8 cellular contexts compared by ENCODE assay signal in the genomic region with DNA sequence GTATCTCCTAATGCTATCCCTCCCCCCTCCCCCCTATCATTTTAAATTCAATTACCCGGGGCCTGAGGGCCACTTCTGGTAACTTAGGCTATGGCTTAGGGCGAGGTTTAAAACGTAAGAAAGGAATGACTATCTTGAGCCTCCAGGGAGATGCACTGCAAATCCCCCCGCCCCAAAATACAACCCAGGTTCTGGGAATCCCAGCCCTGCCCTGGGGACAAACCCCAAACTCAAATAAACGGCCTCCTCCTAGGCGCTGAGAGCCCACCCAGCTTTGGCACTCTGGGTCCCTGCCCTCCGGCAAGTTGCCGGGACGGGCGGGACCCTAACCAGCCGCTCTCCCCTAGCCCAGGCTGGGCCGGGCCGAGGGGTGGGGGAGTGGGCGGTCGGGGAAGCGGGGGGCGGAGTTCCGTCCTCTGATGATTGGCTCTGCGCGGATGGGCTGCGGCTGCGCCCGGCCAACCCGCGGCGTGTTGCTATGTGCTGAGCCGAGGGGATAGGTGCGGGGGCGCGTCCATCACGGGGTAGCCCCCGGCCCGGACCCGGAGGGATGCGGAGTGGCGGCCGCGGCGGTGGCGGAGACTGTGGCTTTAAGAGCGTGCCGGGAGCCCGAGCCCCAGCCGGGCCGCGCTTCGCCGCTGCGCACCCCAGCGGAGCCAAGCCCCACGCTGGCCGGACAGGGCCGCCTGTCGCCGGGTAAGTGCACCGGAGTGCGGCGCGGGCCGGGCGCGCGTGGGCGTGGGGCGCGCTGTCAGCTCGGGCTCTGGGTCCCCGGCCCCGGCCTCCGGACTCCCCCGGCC. TPM values are rescaled to one million over a fixed set of nuclear protein-coding genes. Genes with fewer than 3 reads are reported as not detected.
DNase-seq lines count a peak whose midpoint lies in the region; ATAC-seq and TF ChIP-seq lines count a peak whose summit lies in the region.

A gene with protein sequence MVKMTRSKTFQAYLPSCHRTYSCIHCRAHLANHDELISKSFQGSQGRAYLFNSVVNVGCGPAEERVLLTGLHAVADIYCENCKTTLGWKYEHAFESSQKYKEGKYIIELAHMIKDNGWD (plus strand): TSS at position 527 of the 800 bp plus-strand sequence. CDS start 21,755 bp downstream, outside the sequence.

- H3F3A ChIP-seq in GM23338 (replicated peaks; ENCODE audit: low read depth), result peaks cover 8% of the 10 kb centered on the region; the same call in 1 of the 2 replicates

- H3K27ac ChIP-seq in GM23338 (ENCODE audit: low read depth) (no peak within 1 kb of the TSS), fibroblast of lung (ENCODE audit: insufficient read depth, low read length) (no peak within 1 kb of the TSS)

- H4K20me1 ChIP-seq in GM23338 (replicated peaks; ENCODE audit: insufficient read depth) (no peaks in the 10 kb centered on the region; the same call in 1 of the 2 replicates), fibroblast of lung (ENCODE audit: control insufficient read depth, extremely low read depth, insufficient read depth, low read length) (no peaks in the 10 kb centered on the region)

- H3K36me3 Mint-ChIP-seq in GM23338 (ENCODE audit: low read depth), result no peaks in the 10 kb centered on the region
- no peaks in the 10 kb centered on the region for H3K36me3 Mint-ChIP-seq in activated T-helper 17 cell treated with anti-CD3 and anti-CD28 coated beads, Interleukin-2, amount 50 U/mL, for 72 hours (ENCODE audit: low read depth)
- H3K36me3 Mint-ChIP-seq in naive B cell, result no peaks in the 10 kb centered on the region

- H3K9me2 ChIP-seq in GM23338 (ENCODE audit: insufficient read depth), result no peaks in the 10 kb centered on the region

- H3K4me1 Mint-ChIP-seq in GM23338, result peaks cover 35% of the 10 kb centered on the region
- peaks cover 33% of the 10 kb centered on the region for H3K4me1 Mint-ChIP-seq in activated T-helper 17 cell treated with anti-CD3 and anti-CD28 coated beads, Interleukin-2, amount 50 U/mL, for 72 hours
- peaks cover 57 to 72% (median 66%) of the 10 kb centered on the region in 3 donors for H3K4me1 Mint-ChIP-seq in naive B cell

- H3K27me3 ChIP-seq in GM23338 (ENCODE audit: insufficient read depth) (peaks cover 25% of the 10 kb centered on the region), fibroblast of lung (ENCODE audit: control insufficient read depth, insufficient read depth, low read length) (peaks cover 9% of the 10 kb centered on the region)

- H3K4me3 Mint-ChIP-seq in GM23338 (peak within 1 kb of the TSS; percentile 82), naive B cell (peak within 1 kb of the TSS; percentile 89 to 98 (median 95))
- H3K4me3 Mint-ChIP-seq in activated T-helper 17 cell treated with anti-CD3 and anti-CD28 coated beads, Interleukin-2, amount 50 U/mL, for 72 hours, result peak within 1 kb of the TSS; percentile 90

- peak; percentile 92 for ATAC-seq in GM23338
- ATAC-seq in activated T-helper 17 cell treated with anti-CD3 and anti-CD28 coated beads, Interleukin-2, amount 50 U/mL, for 72 hours (replicated peaks), result peak; percentile 93
- peak; percentile 93 for ATAC-seq in naive B cell (ENCODE audit: low read depth in 2 of 2)

- peaks cover 23% of the 10 kb centered on the region for H3K4me1 ChIP-seq in GM23338 (ENCODE audit: insufficient read depth)
- peaks cover 6% of the 10 kb centered on the region for H3K4me1 ChIP-seq in fibroblast of lung (ENCODE audit: control insufficient read depth, extremely low read depth, insufficient read depth, low read length)

- H3K9me3 Mint-ChIP-seq in GM23338, result no peaks in the 10 kb centered on the region
- no peaks in the 10 kb centered on the region for H3K9me3 Mint-ChIP-seq in activated T-helper 17 cell treated with anti-CD3 and anti-CD28 coated beads, Interleukin-2, amount 50 U/mL, for 72 hours
- H3K9me3 Mint-ChIP-seq in naive B cell, result no peaks in the 10 kb centered on the region

- H2AFZ ChIP-seq in GM23338 (peak within 1 kb of the TSS; percentile 97), fibroblast of lung (ENCODE audit: low read length) (peak within 1 kb of the TSS; percentile 45)

- H3K79me2 ChIP-seq in GM23338 (replicated peaks; ENCODE audit: insufficient read depth) (no peaks in the 10 kb centered on the region), fibroblast of lung (ENCODE audit: control insufficient read depth, insufficient read depth, low read length) (no peaks in the 10 kb centered on the region)

- peak within 1 kb of the TSS; percentile 60 for H3K9ac ChIP-seq in fibroblast of lung (ENCODE audit: insufficient read depth, low read length)

- peak; percentile 44 for DNase-seq in DMS53 treated with DMSO at 0.1 percent for 48 hours (lab: John Stamatoyannopoulos, UW; ENCODE audit: unreplicated experiment)
- DNase-seq in GM23338 (ENCODE audit: low spot score), result peak; percentile 98
- peak; percentile 88 for DNase-seq in LoVo (ENCODE audit: low spot score)
- peak; percentile 91 for DNase-seq in RPMI8226
- DNase-seq in fibroblast of lung (ENCODE audit: low read depth in 2 of 2), result peak; percentile 94 to 97
- peak; percentile 92 for DNase-seq in naive B cell
- peak; percentile 79 to 80 for DNase-seq in stimulated activated CD8-positive, alpha-beta memory T cell treated with anti-CD3 and anti-CD28 coated beads, Interleukin-7, amount 100 ng/mL, for 48 hours (ENCODE audit: extremely low read depth in 1 of 2, low read depth in 1 of 2)

- H3K27me3 Mint-ChIP-seq in GM23338 (ENCODE audit: insufficient read depth, low read depth, poor library complexity), result peaks cover 10% of the 10 kb centered on the region
- H3K27me3 Mint-ChIP-seq in activated T-helper 17 cell treated with anti-CD3 and anti-CD28 coated beads, Interleukin-2, amount 50 U/mL, for 72 hours, result no peaks in the 10 kb centered on the region
- H3K27me3 Mint-ChIP-seq in naive B cell, result no peaks in the 10 kb centered on the region

- H3K4me2 ChIP-seq in GM23338, result peak within 1 kb of the TSS; percentile 91
- peak within 1 kb of the TSS; percentile 77 for H3K4me2 ChIP-seq in fibroblast of lung (ENCODE audit: extremely low read depth, insufficient read depth, low read length)

- H3K27ac Mint-ChIP-seq in GM23338 (no peak within 1 kb of the TSS), naive B cell (peak within 1 kb of the TSS; percentile 77 to 96 (median 90))
- H3K27ac Mint-ChIP-seq in activated T-helper 17 cell treated with anti-CD3 and anti-CD28 coated beads, Interleukin-2, amount 50 U/mL, for 72 hours, result peak within 1 kb of the TSS; percentile 82

- no peaks in the 10 kb centered on the region for H3K9me3 ChIP-seq in fibroblast of lung (ENCODE audit: control insufficient read depth, insufficient read depth, low read depth, low read length)

- no peak for TF ChIP-seq CTCF in GM23338 (conservative IDR thresholded peaks at IDR 0.05; ENCODE audit: low read depth in 2 of 2)
- TF ChIP-seq CTCF in fibroblast of lung (conservative IDR thresholded peaks at IDR 0.05 in 1 of 2, IDR thresholded peaks at IDR 0.05 in 1 of 2; ENCODE audit: low read depth in 1 of 2, low read length in 2 of 2), result no peak

- H3K4me3 ChIP-seq in GM23338, result peak within 1 kb of the TSS; percentile 83
- peak within 1 kb of the TSS; percentile 55 to 85 (median 62) for H3K4me3 ChIP-seq in fibroblast of lung (replicated peaks in 1 of 4; ENCODE audit: control extremely low read depth in 1 of 4, insufficient read depth in 1 of 4, low read depth in 3 of 4, low read length in 4 of 4)

- H3K36me3 ChIP-seq in GM23338 (ENCODE audit: insufficient read depth) (no peaks in the 10 kb centered on the region), fibroblast of lung (ENCODE audit: control insufficient read depth, insufficient read depth, low read length) (no peaks in the 10 kb centered on the region)

TF ChIP-seq in GM23338, 12 proteins besides CTCF, POLR2A, EP300 and RAD21:
- TF ChIP-seq STAT1 (IDR thresholded peaks at IDR 0.05; ENCODE audit: unreplicated experiment), result no peak
- TF ChIP-seq, protein P1, sequence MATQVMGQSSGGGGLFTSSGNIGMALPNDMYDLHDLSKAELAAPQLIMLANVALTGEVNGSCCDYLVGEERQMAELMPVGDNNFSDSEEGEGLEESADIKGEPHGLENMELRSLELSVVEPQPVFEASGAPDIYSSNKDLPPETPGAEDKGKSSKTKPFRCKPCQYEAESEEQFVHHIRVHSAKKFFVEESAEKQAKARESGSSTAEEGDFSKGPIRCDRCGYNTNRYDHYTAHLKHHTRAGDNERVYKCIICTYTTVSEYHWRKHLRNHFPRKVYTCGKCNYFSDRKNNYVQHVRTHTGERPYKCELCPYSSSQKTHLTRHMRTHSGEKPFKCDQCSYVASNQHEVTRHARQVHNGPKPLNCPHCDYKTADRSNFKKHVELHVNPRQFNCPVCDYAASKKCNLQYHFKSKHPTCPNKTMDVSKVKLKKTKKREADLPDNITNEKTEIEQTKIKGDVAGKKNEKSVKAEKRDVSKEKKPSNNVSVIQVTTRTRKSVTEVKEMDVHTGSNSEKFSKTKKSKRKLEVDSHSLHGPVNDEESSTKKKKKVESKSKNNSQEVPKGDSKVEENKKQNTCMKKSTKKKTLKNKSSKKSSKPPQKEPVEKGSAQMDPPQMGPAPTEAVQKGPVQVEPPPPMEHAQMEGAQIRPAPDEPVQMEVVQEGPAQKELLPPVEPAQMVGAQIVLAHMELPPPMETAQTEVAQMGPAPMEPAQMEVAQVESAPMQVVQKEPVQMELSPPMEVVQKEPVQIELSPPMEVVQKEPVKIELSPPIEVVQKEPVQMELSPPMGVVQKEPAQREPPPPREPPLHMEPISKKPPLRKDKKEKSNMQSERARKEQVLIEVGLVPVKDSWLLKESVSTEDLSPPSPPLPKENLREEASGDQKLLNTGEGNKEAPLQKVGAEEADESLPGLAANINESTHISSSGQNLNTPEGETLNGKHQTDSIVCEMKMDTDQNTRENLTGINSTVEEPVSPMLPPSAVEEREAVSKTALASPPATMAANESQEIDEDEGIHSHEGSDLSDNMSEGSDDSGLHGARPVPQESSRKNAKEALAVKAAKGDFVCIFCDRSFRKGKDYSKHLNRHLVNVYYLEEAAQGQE (IDR thresholded peaks at IDR 0.05; ENCODE audit: unreplicated experiment), result no peak
- no peak for TF ChIP-seq ZNF331 (CRISPR knock-in tag; IDR thresholded peaks at IDR 0.05; ENCODE audit: low read depth)
- no peak for TF ChIP-seq EZH2phosphoT487 (IDR thresholded peaks at IDR 0.05; ENCODE audit: unreplicated experiment)
- TF ChIP-seq EZH2 (IDR thresholded peaks at IDR 0.05; ENCODE audit: low read depth, unreplicated experiment), result no peak
- peak; percentile 29; the same call in 1 of the 2 replicates for TF ChIP-seq POLR2AphosphoS5 (IDR thresholded peaks at IDR 0.05; ENCODE audit: low read depth)
- TF ChIP-seq JUNB (IDR thresholded peaks at IDR 0.05; ENCODE audit: unreplicated experiment), result no peak
TF ChIP-seq in GM23338: peak in this region for 1.

RNA-seq across cellular contexts. Expression of the gene that starts here (rescaled TPM):
- 4.1 and 4.6 TPM in 2 replicates for total RNA-seq in GM23338 (2014; rRNA removed; shearing (Covaris generic))
- polyA plus RNA-seq in GM23338 (2016; fragmentation: Nextera tagmentation; extraction: Ambion mirVana) (2.1 and 5.2 TPM in 2 replicates), fibroblast of lung (2.5 and 4.8 TPM in 2 replicates), naive B cell (ENCODE audit: low read depth in 6 of 6) (10 to 100 TPM; 18.8 to 42.5 (median 32.3) TPM)
- total RNA-seq in activated T-helper 17 cell treated with anti-CD3 and anti-CD28 coated beads, Interleukin-2, amount 50 U/mL, for 72 hours, result 10 to 100 TPM; 11.6 to 20.0 TPM
- total RNA-seq in fibroblast of lung, result 7.8 and 8.0 TPM in 2 replicates
- polyA plus RNA-seq in fibroblast of lung (2012), result 1.5 and 3.7 TPM in 2 replicates
- polyA minus RNA-seq in fibroblast of lung (ENCODE audit: low replicate concordance), result 1.1 and 2.9 TPM in 2 replicates

Comparison
In these comparisons a context has a peak if more than half of its experiments do, and no peak if none do; other contexts are left out.
1. DNase-seq: peak in every context shown above with its lines; median percentile 98 in GM23338; 96 in fibroblast of lung; 92 in naive B cell; 91 in RPMI8226; 88 in LoVo; 80 in stimulated activated CD8-positive, alpha-beta memory T cell treated with anti-CD3 and anti-CD28 coated beads, Interleukin-7, amount 100 ng/mL, for 48 hours; 44 in DMS53 treated with DMSO at 0.1 percent for 48 hours.